ENCODE assay signal across 11 cellular contexts in the genomic region with DNA sequence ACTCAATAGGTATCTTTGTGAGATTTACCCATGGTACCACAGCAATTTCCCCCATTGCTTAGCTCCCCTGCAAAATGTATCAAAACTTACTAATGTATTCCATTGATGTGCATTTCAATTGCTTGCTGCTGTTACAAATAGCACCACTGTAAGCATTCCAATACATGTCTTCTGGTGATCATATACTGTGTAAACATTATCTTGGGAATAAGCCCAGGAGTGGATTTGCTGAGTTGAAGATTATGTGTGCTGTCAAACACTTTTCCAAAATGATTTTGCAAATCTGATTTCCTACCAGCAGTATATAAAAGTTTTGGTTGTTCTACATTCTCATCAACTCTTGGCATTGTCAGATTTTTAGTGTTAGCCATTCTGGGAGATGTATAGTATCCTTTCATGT.
"Had no signal": no experiment of that assay in that cellular context is flagged by ENCODE, and none has a peak within 500 bp of the region (broad histone marks: within the 10 kb centered on the region; RNA-seq: fewer than 3 reads in every experiment).

No MANE protein-coding gene starts in this region.

- H3K9me3 ChIP-seq: HAP-1 had no signal

- FAIRE-seq: H1, H54 had no signal

- DNase-seq: GM23248, GOT3, H7, H9, HCEC 1CT, HFFc6 had no signal

- H3K4me3 ChIP-seq: GM23248, GM23338, HAP-1 had no signal

- H3K27ac ChIP-seq: GM23248 had no signal

- H3K4me1 ChIP-seq: HAP-1 had no signal

- H3K4me2 ChIP-seq: GM23338 had no signal

- H3K36me3 ChIP-seq: HAP-1 had no signal

- H2AFZ ChIP-seq: GM23248, GM23338 had no signal

- ATAC-seq: GM23338, HCT116 had no signal

- H3K9ac ChIP-seq: GM23248 had no signal
